In the genomic region with DNA sequence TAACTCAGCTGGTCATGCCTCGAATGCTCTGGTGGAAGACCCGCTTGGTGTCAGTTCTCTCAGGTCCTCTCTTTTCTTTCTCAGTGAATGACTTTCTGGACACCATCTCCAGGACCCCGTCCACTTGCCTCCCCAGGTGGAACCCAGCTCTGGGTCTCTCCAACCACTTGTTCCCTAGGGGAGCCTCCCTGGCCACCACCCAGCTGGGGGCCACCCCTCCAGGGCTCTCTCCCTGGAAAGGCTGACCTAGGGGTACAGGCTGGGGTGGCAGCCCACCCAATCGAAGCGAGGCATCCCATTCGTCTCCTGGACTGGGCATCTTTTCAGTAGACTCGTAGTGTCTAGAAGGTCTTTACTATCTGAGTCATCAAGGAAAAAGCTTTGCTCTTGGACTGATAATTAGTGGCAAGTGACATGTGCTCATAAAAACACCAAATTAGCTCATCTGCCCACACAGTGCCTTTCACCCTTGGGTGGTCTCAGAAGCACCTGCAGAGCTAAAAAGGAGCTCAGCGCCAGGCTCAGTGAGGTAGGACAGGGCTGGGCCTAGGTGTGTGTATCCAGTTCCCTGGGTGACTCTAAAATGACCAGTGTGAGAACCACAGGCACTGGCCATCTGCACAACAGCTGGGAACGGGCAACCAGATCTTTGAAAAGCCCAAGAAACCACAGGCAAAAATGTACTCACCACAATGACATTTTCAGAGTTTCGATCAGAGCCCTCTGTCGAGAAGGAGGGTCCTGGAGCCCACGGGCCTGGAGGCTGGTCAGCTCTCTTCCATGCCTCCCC, we compare ENCODE assay signal across 1 cellular context.
TF ChIP-seq lines count a peak whose summit lies in the region.

No MANE protein-coding gene starts in this region.

TF ChIP-seq in GM12878, 131 proteins besides CTCF, POLR2A, EP300 and RAD21 (continued from another document):
- TF ChIP-seq, protein P1, sequence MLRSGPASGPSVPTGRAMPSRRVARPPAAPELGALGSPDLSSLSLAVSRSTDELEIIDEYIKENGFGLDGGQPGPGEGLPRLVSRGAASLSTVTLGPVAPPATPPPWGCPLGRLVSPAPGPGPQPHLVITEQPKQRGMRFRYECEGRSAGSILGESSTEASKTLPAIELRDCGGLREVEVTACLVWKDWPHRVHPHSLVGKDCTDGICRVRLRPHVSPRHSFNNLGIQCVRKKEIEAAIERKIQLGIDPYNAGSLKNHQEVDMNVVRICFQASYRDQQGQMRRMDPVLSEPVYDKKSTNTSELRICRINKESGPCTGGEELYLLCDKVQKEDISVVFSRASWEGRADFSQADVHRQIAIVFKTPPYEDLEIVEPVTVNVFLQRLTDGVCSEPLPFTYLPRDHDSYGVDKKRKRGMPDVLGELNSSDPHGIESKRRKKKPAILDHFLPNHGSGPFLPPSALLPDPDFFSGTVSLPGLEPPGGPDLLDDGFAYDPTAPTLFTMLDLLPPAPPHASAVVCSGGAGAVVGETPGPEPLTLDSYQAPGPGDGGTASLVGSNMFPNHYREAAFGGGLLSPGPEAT (IDR thresholded peaks at IDR 0.05; ENCODE audit: low read depth), result peak; percentile 71; the same call in 1 of the 2 replicates
- TF ChIP-seq NFYA (IDR thresholded peaks at IDR 0.05; ENCODE audit: borderline replicate concordance, low read depth, low read length) (no peak), NR2C1 (IDR thresholded peaks at IDR 0.05) (no peak), ZNF687 (IDR thresholded peaks at IDR 0.05) (no peak), SUPT20H (IDR thresholded peaks at IDR 0.05; ENCODE audit: borderline replicate concordance, control insufficient read depth, low read depth, low read length) (no peak), NKRF (conservative IDR thresholded peaks at IDR 0.05) (peak; percentile 20; the same call in 1 of the 2 replicates), CREB1 (IDR thresholded peaks at IDR 0.05; ENCODE audit: low read depth) (no peak), SIX5 (IDR thresholded peaks at IDR 0.05; ENCODE audit: low read depth, low read length, severe bottlenecking) (no peak), YY1 (IDR thresholded peaks at IDR 0.05; ENCODE audit: low read depth, low read length) (no peak)
- TF ChIP-seq, protein P2, sequence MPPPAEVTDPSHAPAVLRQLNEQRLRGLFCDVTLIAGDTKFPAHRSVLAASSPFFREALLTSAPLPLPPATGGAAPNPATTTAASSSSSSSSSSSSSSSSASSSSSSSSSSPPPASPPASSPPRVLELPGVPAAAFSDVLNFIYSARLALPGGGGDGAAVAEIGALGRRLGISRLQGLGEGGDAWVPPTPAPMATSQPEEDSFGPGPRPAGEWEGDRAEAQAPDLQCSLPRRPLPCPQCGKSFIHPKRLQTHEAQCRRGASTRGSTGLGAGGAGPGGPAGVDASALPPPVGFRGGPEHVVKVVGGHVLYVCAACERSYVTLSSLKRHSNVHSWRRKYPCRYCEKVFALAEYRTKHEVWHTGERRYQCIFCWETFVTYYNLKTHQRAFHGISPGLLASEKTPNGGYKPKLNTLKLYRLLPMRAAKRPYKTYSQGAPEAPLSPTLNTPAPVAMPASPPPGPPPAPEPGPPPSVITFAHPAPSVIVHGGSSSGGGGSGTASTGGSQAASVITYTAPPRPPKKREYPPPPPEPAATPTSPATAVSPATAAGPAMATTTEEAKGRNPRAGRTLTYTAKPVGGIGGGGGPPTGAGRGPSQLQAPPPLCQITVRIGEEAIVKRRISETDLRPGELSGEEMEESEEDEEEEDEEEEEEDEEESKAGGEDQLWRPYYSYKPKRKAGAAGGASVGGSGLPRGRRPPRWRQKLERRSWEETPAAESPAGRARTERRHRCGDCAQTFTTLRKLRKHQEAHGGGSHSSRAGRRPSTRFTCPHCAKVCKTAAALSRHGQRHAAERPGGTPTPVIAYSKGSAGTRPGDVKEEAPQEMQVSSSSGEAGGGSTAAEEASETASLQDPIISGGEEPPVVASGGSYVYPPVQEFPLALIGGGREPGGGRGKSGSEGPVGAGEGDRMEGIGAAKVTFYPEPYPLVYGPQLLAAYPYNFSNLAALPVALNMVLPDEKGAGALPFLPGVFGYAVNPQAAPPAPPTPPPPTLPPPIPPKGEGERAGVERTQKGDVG (CRISPR knock-in tag; IDR thresholded peaks at IDR 0.05), result no peak
- TF ChIP-seq, protein P3, sequence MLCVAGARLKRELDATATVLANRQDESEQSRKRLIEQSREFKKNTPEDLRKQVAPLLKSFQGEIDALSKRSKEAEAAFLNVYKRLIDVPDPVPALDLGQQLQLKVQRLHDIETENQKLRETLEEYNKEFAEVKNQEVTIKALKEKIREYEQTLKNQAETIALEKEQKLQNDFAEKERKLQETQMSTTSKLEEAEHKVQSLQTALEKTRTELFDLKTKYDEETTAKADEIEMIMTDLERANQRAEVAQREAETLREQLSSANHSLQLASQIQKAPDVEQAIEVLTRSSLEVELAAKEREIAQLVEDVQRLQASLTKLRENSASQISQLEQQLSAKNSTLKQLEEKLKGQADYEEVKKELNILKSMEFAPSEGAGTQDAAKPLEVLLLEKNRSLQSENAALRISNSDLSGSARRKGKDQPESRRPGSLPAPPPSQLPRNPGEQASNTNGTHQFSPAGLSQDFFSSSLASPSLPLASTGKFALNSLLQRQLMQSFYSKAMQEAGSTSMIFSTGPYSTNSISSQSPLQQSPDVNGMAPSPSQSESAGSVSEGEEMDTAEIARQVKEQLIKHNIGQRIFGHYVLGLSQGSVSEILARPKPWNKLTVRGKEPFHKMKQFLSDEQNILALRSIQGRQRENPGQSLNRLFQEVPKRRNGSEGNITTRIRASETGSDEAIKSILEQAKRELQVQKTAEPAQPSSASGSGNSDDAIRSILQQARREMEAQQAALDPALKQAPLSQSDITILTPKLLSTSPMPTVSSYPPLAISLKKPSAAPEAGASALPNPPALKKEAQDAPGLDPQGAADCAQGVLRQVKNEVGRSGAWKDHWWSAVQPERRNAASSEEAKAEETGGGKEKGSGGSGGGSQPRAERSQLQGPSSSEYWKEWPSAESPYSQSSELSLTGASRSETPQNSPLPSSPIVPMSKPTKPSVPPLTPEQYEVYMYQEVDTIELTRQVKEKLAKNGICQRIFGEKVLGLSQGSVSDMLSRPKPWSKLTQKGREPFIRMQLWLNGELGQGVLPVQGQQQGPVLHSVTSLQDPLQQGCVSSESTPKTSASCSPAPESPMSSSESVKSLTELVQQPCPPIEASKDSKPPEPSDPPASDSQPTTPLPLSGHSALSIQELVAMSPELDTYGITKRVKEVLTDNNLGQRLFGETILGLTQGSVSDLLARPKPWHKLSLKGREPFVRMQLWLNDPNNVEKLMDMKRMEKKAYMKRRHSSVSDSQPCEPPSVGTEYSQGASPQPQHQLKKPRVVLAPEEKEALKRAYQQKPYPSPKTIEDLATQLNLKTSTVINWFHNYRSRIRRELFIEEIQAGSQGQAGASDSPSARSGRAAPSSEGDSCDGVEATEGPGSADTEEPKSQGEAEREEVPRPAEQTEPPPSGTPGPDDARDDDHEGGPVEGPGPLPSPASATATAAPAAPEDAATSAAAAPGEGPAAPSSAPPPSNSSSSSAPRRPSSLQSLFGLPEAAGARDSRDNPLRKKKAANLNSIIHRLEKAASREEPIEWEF (IDR thresholded peaks at IDR 0.05; ENCODE audit: insufficient replicate concordance, low read depth, low read length), result no peak
